23 cellular contexts compared by ENCODE assay signal in genomic region chr4:156827519-156827918, GRCh38.
"Had no signal": no experiment of that assay in that cellular context is flagged by ENCODE, and none has a peak within 500 bp of the region (broad histone marks: within the 10 kb centered on the region; RNA-seq: fewer than 3 reads in every experiment).

No MANE protein-coding gene starts in this region.

- H3K4me1 ChIP-seq: colonic mucosa, uterus had no signal

- H3K4me2 ChIP-seq: hepatocyte, smooth muscle cell had no signal

- H3K9ac ChIP-seq: parathyroid adenoma had no signal

- H3K4me3 ChIP-seq: colonic mucosa, esophagus muscularis mucosa, gastroesophageal sphincter, heart left ventricle, hepatocyte, lung, smooth muscle cell, transverse colon, upper lobe of right lung, uterus had no signal

- H3K9me3 ChIP-seq: colonic mucosa, esophagus muscularis mucosa, gastroesophageal sphincter, transverse colon, upper lobe of right lung, uterus had no signal

- FAIRE-seq: endothelial cell of umbilical vein, kidney had no signal

- DNase-seq: colonic mucosa; effector CD8-positive, alpha-beta T cell; foreskin keratinocyte; heart left ventricle; kidney; natural killer cell; stimulated activated CD4-positive, alpha-beta T cell treated with anti-CD3 and anti-CD28 coated beads, Interleukin-12 subunit alpha, Interleukin-12 subunit beta, amount 100 ng/mL, for 4 hours; stimulated activated CD4-positive, alpha-beta T cell treated with anti-CD3 and anti-CD28 coated beads, Interleukin-1b, Interleukin-23, amount 100 ng/mL, for 48 hours; stimulated activated CD4-positive, alpha-beta T cell treated with anti-CD3 and anti-CD28 coated beads, Interleukin-4, amount 100 ng/mL, for 1 hour; stimulated activated CD8-positive, alpha-beta memory T cell treated with anti-CD3 and anti-CD28 coated beads, Interleukin-4, amount 100 ng/mL, for 48 hours; stimulated activated naive CD4-positive, alpha-beta T cell; stimulated activated naive CD8-positive, alpha-beta T cell treated with anti-CD3 and anti-CD28 coated beads, Interleukin-15, amount 100 ng/mL, for 72 hours; transverse colon; upper lobe of right lung; uterus had no signal

- H3K27me3 ChIP-seq: colonic mucosa, esophagus muscularis mucosa, foreskin keratinocyte, gastroesophageal sphincter, heart left ventricle, hepatocyte, transverse colon, upper lobe of right lung, uterus had no signal

- H3K36me3 ChIP-seq: colonic mucosa, esophagus muscularis mucosa, gastroesophageal sphincter, heart left ventricle, transverse colon, upper lobe of right lung, uterus had no signal

- H2AFZ ChIP-seq: hepatocyte, parathyroid adenoma had no signal

- ATAC-seq: foreskin keratinocyte; gastroesophageal sphincter; heart left ventricle; natural killer cell; sciatic nerve; stimulated activated naive CD8-positive, alpha-beta T cell treated with anti-CD3 and anti-CD28 coated beads, Interleukin-15, amount 100 ng/mL, for 72 hours; upper lobe of right lung had no signal

- H3K27ac ChIP-seq: colonic mucosa, foreskin keratinocyte, gastroesophageal sphincter, heart left ventricle, hepatocyte, parathyroid adenoma, transverse colon, upper lobe of right lung, uterus had no signal
